15 cellular contexts compared by ENCODE assay signal in genomic region chr12:47376937-47377336, GRCh38.
DNase-seq lines count a peak whose midpoint lies in the region; ATAC-seq, FAIRE-seq and TF ChIP-seq lines count a peak whose summit lies in the region.
"Had no signal": no experiment of that assay in that cellular context is flagged by ENCODE, and none has a peak within 500 bp of the region (broad histone marks: within the 10 kb centered on the region; RNA-seq: fewer than 3 reads in every experiment).

No MANE protein-coding gene starts in this region.

- no peaks in the 10 kb centered on the region for H4K20me1 ChIP-seq in GM23338 (replicated peaks; ENCODE audit: insufficient read depth)

- H3K27ac ChIP-seq in GM23338 (ENCODE audit: low read depth) (no peak overlapping the region), angular gyrus (ENCODE audit: low read depth, low read length) (peak overlapping the region; percentile 4), kidney (ENCODE audit: low read depth in 2 of 2, low read length in 2 of 2) (no peak overlapping the region)

- H3K9me3 ChIP-seq in kidney (ENCODE audit: control insufficient read depth in 1 of 2, low read length in 2 of 2), result no peaks in the 10 kb centered on the region
- H3K9me3 ChIP-seq: HAP-1 had no signal

- DNase-seq in GM23338 (ENCODE audit: low spot score) (no peak), fibroblast of the conjunctiva (ENCODE audit: low read depth) (peak; percentile 16), kidney (no peak), ecto neural progenitor cell (ENCODE audit: low spot score) (no peak), GM10248 (ENCODE audit: extremely low spot score) (no peak)
- no peak for DNase-seq in stimulated activated effector memory CD8-positive, alpha-beta T cell treated with anti-CD3 and anti-CD28 coated beads, Interleukin-12 subunit alpha, Interleukin-12 subunit beta, amount 100 ng/mL, for 72 hours (ENCODE audit: low spot score in 2 of 2)
- DNase-seq: activated CD4-positive, alpha-beta T cell treated with anti-CD3 and anti-CD28 coated beads, Interleukin-2, amount 10 ng/mL, durations not matched to agents 7 days and 5 days; CD8-positive, alpha-beta T cell; MV-4-11; NCI-H2171; stimulated activated CD4-positive, alpha-beta T cell treated with anti-CD3 and anti-CD28 coated beads, Interleukin-4, amount 100 ng/mL, for 24 hours; stimulated activated naive CD4-positive, alpha-beta T cell treated with Interleukin-2 at 50 U/mL for 16 hours; T-helper 17 cell had no signal

- H3K4me1 ChIP-seq in GM23338 (ENCODE audit: insufficient read depth), result no peaks in the 10 kb centered on the region
- H3K4me1 ChIP-seq in kidney (ENCODE audit: control insufficient read depth in 1 of 2, insufficient read depth in 1 of 2, low read depth in 1 of 2, low read length in 2 of 2), result no peaks in the 10 kb centered on the region
- H3K4me1 ChIP-seq: HAP-1 had no signal

- ATAC-seq in GM23338, result no peak
- no peak for ATAC-seq in stimulated activated effector memory CD8-positive, alpha-beta T cell treated with anti-CD3 and anti-CD28 coated beads, Interleukin-12 subunit alpha, Interleukin-12 subunit beta, amount 100 ng/mL, for 72 hours
- ATAC-seq: CD8-positive, alpha-beta T cell; T-helper 17 cell had no signal

- H3K36me3 ChIP-seq in GM23338 (ENCODE audit: insufficient read depth), result no peaks in the 10 kb centered on the region
- H3K36me3 ChIP-seq in kidney (ENCODE audit: control insufficient read depth in 1 of 2, insufficient read depth in 2 of 2, low read length in 2 of 2), result no peaks in the 10 kb centered on the region
- H3K36me3 ChIP-seq: HAP-1 had no signal

- H3K9me2 ChIP-seq in GM23338 (ENCODE audit: insufficient read depth), result 0 out of 2 replicates have a peak, but pooled peaks cover 6% of the 10 kb centered on the region

- H3K4me1 Mint-ChIP-seq in GM23338, result no peaks in the 10 kb centered on the region
- H3K4me1 Mint-ChIP-seq in stimulated activated effector memory CD8-positive, alpha-beta T cell treated with anti-CD3 and anti-CD28 coated beads, Interleukin-12 subunit alpha, Interleukin-12 subunit beta, amount 100 ng/mL, for 72 hours, result peaks cover 31% of the 10 kb centered on the region

- no peaks in the 10 kb centered on the region for H3K27me3 ChIP-seq in GM23338 (ENCODE audit: insufficient read depth)

- no peaks in the 10 kb centered on the region for H3K9me3 Mint-ChIP-seq in GM23338
- peaks cover 3% of the 10 kb centered on the region for H3K9me3 Mint-ChIP-seq in stimulated activated effector memory CD8-positive, alpha-beta T cell treated with anti-CD3 and anti-CD28 coated beads, Interleukin-12 subunit alpha, Interleukin-12 subunit beta, amount 100 ng/mL, for 72 hours

- intact Hi-C loops in kidney (cut with DNase I), result no loop called here

- no peaks in the 10 kb centered on the region for H3K79me2 ChIP-seq in GM23338 (replicated peaks; ENCODE audit: insufficient read depth)

- H3K27ac Mint-ChIP-seq in GM23338, result no peak overlapping the region
- H3K27ac Mint-ChIP-seq in stimulated activated effector memory CD8-positive, alpha-beta T cell treated with anti-CD3 and anti-CD28 coated beads, Interleukin-12 subunit alpha, Interleukin-12 subunit beta, amount 100 ng/mL, for 72 hours, result peak overlapping the region; percentile 63
- H3K27ac Mint-ChIP-seq: activated CD4-positive, alpha-beta T cell treated with anti-CD3 and anti-CD28 coated beads, Interleukin-2, amount 10 ng/mL, durations not matched to agents 7 days and 5 days; CD8-positive, alpha-beta T cell had no signal

- H3K4me2 ChIP-seq in GM23338, result no peak overlapping the region

- no peak overlapping the region for H3K9ac ChIP-seq in kidney (ENCODE audit: low read length in 2 of 2)

- H3K4me3 ChIP-seq in GM23338 (no peak overlapping the region), kidney (ENCODE audit: low read length in 2 of 2) (no peak overlapping the region)
- H3K4me3 ChIP-seq: HAP-1 had no signal

- no peak for FAIRE-seq in kidney (lab: Jason Lieb, UNC)

- TF ChIP-seq CTCF in GM23338 (conservative IDR thresholded peaks at IDR 0.05; ENCODE audit: low read depth in 2 of 2) (no peak), kidney (IDR thresholded peaks at IDR 0.05; ENCODE audit: borderline replicate concordance, extremely low read depth, insufficient read depth) (no peak), GM10248 (IDR thresholded peaks at IDR 0.05; ENCODE audit: control extremely low read depth, extremely low read depth, low read depth, missing control alignments) (no peak)

- no peaks in the 10 kb centered on the region for H3K36me3 Mint-ChIP-seq in GM23338 (ENCODE audit: low read depth)
- H3K36me3 Mint-ChIP-seq in stimulated activated effector memory CD8-positive, alpha-beta T cell treated with anti-CD3 and anti-CD28 coated beads, Interleukin-12 subunit alpha, Interleukin-12 subunit beta, amount 100 ng/mL, for 72 hours, result no peaks in the 10 kb centered on the region
- H3K36me3 Mint-ChIP-seq: CD8-positive, alpha-beta T cell had no signal

- POLR2A ChIA-PET in GM10248 (lab: Yijun Ruan, JAX), result no interaction called here

- H3K4me3 Mint-ChIP-seq in GM23338, result no peak overlapping the region
- no peak overlapping the region for H3K4me3 Mint-ChIP-seq in stimulated activated effector memory CD8-positive, alpha-beta T cell treated with anti-CD3 and anti-CD28 coated beads, Interleukin-12 subunit alpha, Interleukin-12 subunit beta, amount 100 ng/mL, for 72 hours
- H3K4me3 Mint-ChIP-seq: activated CD4-positive, alpha-beta T cell treated with anti-CD3 and anti-CD28 coated beads, Interleukin-2, amount 10 ng/mL, durations not matched to agents 7 days and 5 days; CD8-positive, alpha-beta T cell; T-helper 17 cell had no signal

- H3F3A ChIP-seq in GM23338 (replicated peaks; ENCODE audit: low read depth), result no peaks in the 10 kb centered on the region

- CTCF ChIA-PET in GM10248 (lab: Yijun Ruan, JAX), result no interaction called here

- H3K27me3 Mint-ChIP-seq in GM23338 (ENCODE audit: insufficient read depth, low read depth, poor library complexity), result peaks cover 2% of the 10 kb centered on the region
- H3K27me3 Mint-ChIP-seq: activated CD4-positive, alpha-beta T cell treated with anti-CD3 and anti-CD28 coated beads, Interleukin-2, amount 10 ng/mL, durations not matched to agents 7 days and 5 days; T-helper 17 cell had no signal

- H2AFZ ChIP-seq in GM23338, result peak overlapping the region; percentile 56; the same call in 1 of the 2 replicates

TF ChIP-seq in GM23338, 12 proteins besides CTCF, POLR2A, EP300 and RAD21 (continues in another document):
- TF ChIP-seq NANOG (IDR thresholded peaks at IDR 0.05; ENCODE audit: borderline replicate concordance) (no peak), ETS1 (IDR thresholded peaks at IDR 0.05) (no peak)
